Comparison of ENCODE assay signal across 3 cellular contexts in genomic region chr4:156924774-156925173, GRCh38.
TF ChIP-seq lines count a peak whose summit lies in the region.

No MANE protein-coding gene starts in this region.

TF ChIP-seq in SK-N-SH treated with all-trans-retinoic acid at 6 μM for 48 hours, 23 proteins besides CTCF, POLR2A, EP300 and RAD21 (continued from another document):
- TF ChIP-seq POU6F1 (CRISPR knock-in tag; IDR thresholded peaks at IDR 0.05; ENCODE audit: borderline replicate concordance, low read depth) (no peak), TSHZ2 (CRISPR knock-in tag; IDR thresholded peaks at IDR 0.05) (no peak), ISL1 (CRISPR knock-in tag; IDR thresholded peaks at IDR 0.05) (no peak), ESRRG (CRISPR knock-in tag; IDR thresholded peaks at IDR 0.05) (no peak)

TF ChIP-seq in SK-N-SH, 30 proteins besides CTCF, POLR2A, EP300 and RAD21 (continued from another document):
- no peak for TF ChIP-seq NRF1 (IDR thresholded peaks at IDR 0.05; ENCODE audit: low read depth, low read length)

TF ChIP-seq in GM23338, 12 proteins besides CTCF, POLR2A, EP300 and RAD21:
- TF ChIP-seq ZNF462 (CRISPR knock-in tag; IDR thresholded peaks at IDR 0.05), result no peak
- TF ChIP-seq STAT1 (IDR thresholded peaks at IDR 0.05; ENCODE audit: unreplicated experiment), result no peak
- no peak for TF ChIP-seq ZNF331 (CRISPR knock-in tag; IDR thresholded peaks at IDR 0.05; ENCODE audit: low read depth)
- no peak for TF ChIP-seq POLR2AphosphoS5 (IDR thresholded peaks at IDR 0.05; ENCODE audit: low read depth)
- TF ChIP-seq EZH2phosphoT487 (IDR thresholded peaks at IDR 0.05; ENCODE audit: unreplicated experiment), result no peak
- TF ChIP-seq ZNF114 (CRISPR knock-in tag; IDR thresholded peaks at IDR 0.05), result no peak
- TF ChIP-seq CREB1 (CRISPR knock-in tag; IDR thresholded peaks at IDR 0.05; ENCODE audit: low read depth), result no peak
